ENCODE assay signal across 20 cellular contexts in genomic region chr7:79523426-79523825, GRCh38.
DNase-seq lines count a peak whose midpoint lies in the region; ATAC-seq and TF ChIP-seq lines count a peak whose summit lies in the region.
"Had no signal": no experiment of that assay in that cellular context is flagged by ENCODE, and none has a peak within 500 bp of the region (broad histone marks: within the 10 kb centered on the region; RNA-seq: fewer than 3 reads in every experiment).

No MANE protein-coding gene starts in this region.

- DNase-seq in HS-5 (ENCODE audit: low read depth) (peak; percentile 39), choroid plexus epithelial cell (ENCODE audit: low read depth) (peak; percentile 82), fibroblast of the conjunctiva (ENCODE audit: low read depth) (peak; percentile 14), nucleus accumbens (lab: John Stamatoyannopoulos, UW) (no peak), cortex of kidney (lab: John Stamatoyannopoulos, UW) (no peak)
- DNase-seq in activated CD4-positive, alpha-beta T cell treated with anti-CD3 and anti-CD28 coated beads, Interleukin-2, amount 50 U/mL, for 48 hours: no peak
- DNase-seq: AML-193; DMS79; Kasumi-1; MG63; NCI-H1092; NCI-H146; NCI-H2029 treated with DMSO at 0.1 percent for 48 hours; NCI-H2171; NCI-H446; NCI-H69; NK-92 treated with Interleukin-12 subunit alpha and Interleukin-12 subunit beta, amount 100 ng/mL, for 24 hours; Peyer's patch had no signal

- no peak overlapping the region for H3K4me3 ChIP-seq in choroid plexus epithelial cell (ENCODE audit: low read depth, low read length)
- H3K4me3 ChIP-seq: HAP-1, MG63, Peyer's patch had no signal

- no peak for ATAC-seq in HG02981 (IDR thresholded peaks at IDR 0.05; ENCODE audit: unreplicated experiment)

- TF ChIP-seq CTCF in choroid plexus epithelial cell (conservative IDR thresholded peaks at IDR 0.05; ENCODE audit: low read depth, low read length): no peak

Comparison
In these comparisons a context has a peak if more than half of its experiments do, and no peak if none do; other contexts are left out.
1. DNase-seq: peak in HS-5 (single experiment), choroid plexus epithelial cell (single experiment) and fibroblast of the conjunctiva (single experiment); none in activated CD4-positive, alpha-beta T cell treated with anti-CD3 and anti-CD28 coated beads, Interleukin-2, amount 50 U/mL, for 48 hours (0 of 2), nucleus accumbens (0 of 56) and cortex of kidney (single experiment).